In genomic region chr15:51622269-51623180, GRCh38 we compare ENCODE assay signal across 8 cellular contexts. TPM values are rescaled to one million over a fixed set of nuclear protein-coding genes. Genes with fewer than 3 reads are reported as not detected.
A peak's percentile ranks its signal among the peaks of the same experiment; 100 is the strongest.
DNase-seq lines count a peak whose midpoint lies in the region; ATAC-seq, FAIRE-seq and TF ChIP-seq lines count a peak whose summit lies in the region.

DMXL2 (minus strand) TSS chr15:51622771; CDS start chr15:51622545, 226 bp downstream.

- H3K9me3 Mint-ChIP-seq in activated B cell treated with CpG ODN at 0.5 μM for 24 hours: no peaks in the 10 kb centered on the region

- peaks cover 38% of the 10 kb centered on the region for H3K4me1 Mint-ChIP-seq in activated B cell treated with CpG ODN at 0.5 μM for 24 hours

- no peak for FAIRE-seq in small intestine (lab: Jason Lieb, UNC)

- H3K36me3 Mint-ChIP-seq in activated B cell treated with CpG ODN at 0.5 μM for 24 hours (ENCODE audit: low read depth): no peaks in the 10 kb centered on the region

- H3K27me3 Mint-ChIP-seq in activated B cell treated with CpG ODN at 0.5 μM for 24 hours: peaks cover 5% of the 10 kb centered on the region

- H3K36me3 ChIP-seq in small intestine (ENCODE audit: control insufficient read depth in 2 of 2, insufficient read depth in 2 of 2, low read length in 2 of 2): no peaks in the 10 kb centered on the region

- peak within 1 kb of the TSS; percentile 41 for H3K27ac Mint-ChIP-seq in activated B cell treated with CpG ODN at 0.5 μM for 24 hours

- no peaks in the 10 kb centered on the region for H3K9me3 ChIP-seq in small intestine (ENCODE audit: control insufficient read depth, low read depth)

- H3K4me1 ChIP-seq in small intestine (ENCODE audit: control insufficient read depth in 2 of 2, insufficient read depth in 1 of 2, low read depth in 1 of 2, low read length in 1 of 2): peaks cover 0 to 5% of the 10 kb centered on the region in 2 donors

- ATAC-seq in HG02938 (IDR thresholded peaks at IDR 0.05; ENCODE audit: unreplicated experiment): peak; percentile 47
- peak; percentile 63 for ATAC-seq in activated B cell treated with CpG ODN at 0.5 μM for 24 hours (ENCODE audit: low read depth)

- H3K4me3 Mint-ChIP-seq in activated B cell treated with CpG ODN at 0.5 μM for 24 hours: peak within 1 kb of the TSS; percentile 87

- no peak for TF ChIP-seq CTCF in activated B cell treated with CpG ODN at 0.5 μM for 24 hours (IDR thresholded peaks at IDR 0.05)
- TF ChIP-seq CTCF in cardiac fibroblast (IDR thresholded peaks at IDR 0.05; ENCODE audit: low read depth, low read length): no peak

- no peaks in the 10 kb centered on the region for H3K27me3 ChIP-seq in small intestine (ENCODE audit: control insufficient read depth in 2 of 2, insufficient read depth in 2 of 2, low read length in 2 of 2)

- 0% methylated on average over 71 to 96 of the region's 96 CpGs for WGBS in small intestine, 3 donors

- CTCF ChIA-PET in activated B cell treated with CpG ODN at 0.5 μM for 24 hours (lab: Charles Lee): interaction anchor here (0.6 to 3.5 kb wide), 3 partner anchors 85 to 154 kb away, joined by 3 to 12 read pairs (median 9); no protein-coding TSS in a partner anchor

- peak within 1 kb of the TSS; percentile 87 to 89 for H3K27ac ChIP-seq in small intestine (ENCODE audit: low read depth in 1 of 2, low read length in 1 of 2)

- TF ChIP-seq POLR2A in GM15510 (IDR thresholded peaks at IDR 0.05; ENCODE audit: borderline replicate concordance, extremely low read depth, insufficient read length): peak; percentile 54

- POLR2A ChIA-PET in activated B cell treated with CpG ODN at 0.5 μM for 24 hours (lab: Charles Lee): no interaction called here

- H3K4me3 ChIP-seq in cardiac fibroblast (replicated peaks in 1 of 2; ENCODE audit: low read depth in 2 of 2, low read length in 2 of 2) (peak within 1 kb of the TSS; percentile 83 to 96), small intestine (ENCODE audit: low read depth in 1 of 2, low read length in 2 of 2) (peak within 1 kb of the TSS; percentile 47 to 89)

- intact Hi-C loops in activated B cell treated with CpG ODN at 0.5 μM for 24 hours (cut with micrococcal nuclease): no loop called here

- peak; percentile 79 for DNase-seq in NCI-H2107 (lab: John Stamatoyannopoulos, UW)
- DNase-seq in activated B cell treated with CpG ODN at 0.5 μM for 24 hours: peak; percentile 56
- peak; percentile 88 to 91 for DNase-seq in cardiac fibroblast (ENCODE audit: low read depth in 2 of 2)
- peak; percentile 92 for DNase-seq in iPS-NIHi11 (ENCODE audit: low spot score)
- DNase-seq in small intestine: peak; percentile 90
- no peak for DNase-seq in OCI-M1 (lab: John Stamatoyannopoulos, UW)

RNA-seq across cellular contexts. Expression of gene DMXL2, which starts in this region (rescaled TPM):
- 5.3 and 6.1 TPM in 2 replicates for total RNA-seq in activated B cell treated with CpG ODN at 0.5 μM for 24 hours
- 10 to 100 TPM; 24.5 to 46.7 (median 38.4) TPM for polyA plus RNA-seq in small intestine
